Comparison of ENCODE assay signal across 14 cellular contexts in genomic region chr20:49883246-49883802, GRCh38.
"Had no signal": no experiment of that assay in that cellular context is flagged by ENCODE, and none has a peak within 500 bp of the region (broad histone marks: within the 10 kb centered on the region; RNA-seq: fewer than 3 reads in every experiment).

No MANE protein-coding gene starts in this region.

- H3K9me3 Mint-ChIP-seq: central memory CD8-positive, alpha-beta T cell; naive thymus-derived CD8-positive, alpha-beta T cell; stimulated activated naive CD8-positive, alpha-beta T cell treated with anti-CD3 and anti-CD28 coated beads, Interleukin-15, amount 100 ng/mL, for 72 hours had no signal

- H3K27me3 Mint-ChIP-seq: central memory CD8-positive, alpha-beta T cell; naive thymus-derived CD8-positive, alpha-beta T cell; stimulated activated naive CD8-positive, alpha-beta T cell treated with anti-CD3 and anti-CD28 coated beads, Interleukin-15, amount 100 ng/mL, for 72 hours had no signal

- H3K4me1 ChIP-seq: parathyroid adenoma had no signal

- H2AFZ ChIP-seq: parathyroid adenoma had no signal

- H3K27ac ChIP-seq: heart left ventricle, parathyroid adenoma had no signal

- H3K79me2 ChIP-seq: parathyroid adenoma had no signal

- DNase-seq: cortex of kidney; effector memory CD4-positive, alpha-beta T cell; hippocampal formation; left colon; naive thymus-derived CD8-positive, alpha-beta T cell; spleen; stimulated activated naive CD8-positive, alpha-beta T cell treated with anti-CD3 and anti-CD28 coated beads, Interleukin-15, amount 100 ng/mL, for 72 hours; trophoblast cell had no signal

- H3K9ac ChIP-seq: parathyroid adenoma had no signal

- H3K4me3 ChIP-seq: heart left ventricle, spleen, thoracic aorta had no signal

- H3K27me3 ChIP-seq: heart left ventricle, spleen had no signal

- ATAC-seq: esophagus mucosa; heart left ventricle; left colon; naive thymus-derived CD8-positive, alpha-beta T cell; sciatic nerve; stimulated activated naive CD8-positive, alpha-beta T cell treated with anti-CD3 and anti-CD28 coated beads, Interleukin-15, amount 100 ng/mL, for 72 hours had no signal

- H3K4me3 Mint-ChIP-seq: central memory CD8-positive, alpha-beta T cell; naive thymus-derived CD8-positive, alpha-beta T cell; stimulated activated naive CD8-positive, alpha-beta T cell treated with anti-CD3 and anti-CD28 coated beads, Interleukin-15, amount 100 ng/mL, for 72 hours had no signal
